1 cellular context compared by ENCODE assay signal in the genomic region with DNA sequence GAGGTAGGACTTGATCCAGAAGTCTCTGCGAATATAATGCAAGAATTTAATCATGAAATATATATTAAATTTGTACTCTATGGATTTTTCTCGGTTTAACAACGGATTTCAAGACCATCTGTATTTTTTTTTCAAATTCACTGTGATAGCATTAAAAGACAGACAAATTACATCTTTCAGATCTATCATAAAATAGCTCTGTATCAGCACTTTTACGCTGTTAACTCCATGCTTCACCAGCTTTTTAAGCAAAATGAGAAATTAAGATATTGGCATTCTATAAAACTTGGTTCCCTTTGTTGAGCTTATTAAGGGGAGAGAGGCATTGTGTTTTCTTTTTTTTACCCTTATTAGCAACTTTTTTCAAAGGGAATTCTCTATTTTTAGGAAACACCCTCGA.
TF ChIP-seq lines count a peak whose summit lies in the region.

No MANE protein-coding gene starts in this region.

TF ChIP-seq in HepG2, 621 proteins besides CTCF, POLR2A, EP300 and RAD21 (continued from another document):
- no peak for TF ChIP-seq ZNF18 (CRISPR knock-in tag; IDR thresholded peaks at IDR 0.05; ENCODE audit: insufficient replicate concordance)
- peak; percentile 74 for TF ChIP-seq MAFF (IDR thresholded peaks at IDR 0.05; ENCODE audit: low read depth, low read length)
- TF ChIP-seq ATRX (CRISPR knock-in tag; IDR thresholded peaks at IDR 0.05; ENCODE audit: borderline replicate concordance): no peak
- no peak for TF ChIP-seq FIP1L1 (IDR thresholded peaks at IDR 0.05; ENCODE audit: borderline replicate concordance, insufficient read depth, low read depth, low read length)
